Comparison of ENCODE assay signal across 9 cellular contexts in genomic region chr3:9715764-9716437, GRCh38. TPM values are rescaled to one million over a fixed set of nuclear protein-coding genes. Genes with fewer than 3 reads are reported as not detected.
DNase-seq lines count a peak whose midpoint lies in the region; ATAC-seq and TF ChIP-seq lines count a peak whose summit lies in the region.
"Had no signal": no experiment of that assay in that cellular context is flagged by ENCODE, and none has a peak within 500 bp of the region (broad histone marks: within the 10 kb centered on the region; RNA-seq: fewer than 3 reads in every experiment).

No MANE protein-coding gene starts in this region.

- peaks cover 8 to 12% of the 10 kb centered on the region in 2 donors for H3K4me1 ChIP-seq in duodenal mucosa (ENCODE audit: control insufficient read depth in 1 of 2, insufficient read depth in 2 of 2, low read length in 2 of 2)
- H3K4me1 ChIP-seq in mesenchymal stem cell (ENCODE audit: control insufficient read depth, insufficient read depth, low read depth, low read length) = peaks cover 1% of the 10 kb centered on the region
- H3K4me1 ChIP-seq in tibial nerve = peaks cover 0 to 17% (median 3%) of the 10 kb centered on the region in 4 donors
- H3K4me1 ChIP-seq: HAP-1 had no signal

- H2AFZ ChIP-seq in mesenchymal stem cell (ENCODE audit: low read depth, low read length) = no peak overlapping the region

- H3K9ac ChIP-seq in duodenal mucosa (ENCODE audit: low read depth in 1 of 2, low read length in 2 of 2) (peak overlapping the region; percentile 12 to 32), mesenchymal stem cell (ENCODE audit: low read length) (peak overlapping the region; percentile 48)

- H4K8ac ChIP-seq in mesenchymal stem cell (ENCODE audit: low read length) = no peak overlapping the region

- H3K18ac ChIP-seq in mesenchymal stem cell (ENCODE audit: low read depth in 1 of 2, low read length in 2 of 2) = peak overlapping the region in 1 of 2 experiments; percentile 19

- no peak overlapping the region for H3K4me2 ChIP-seq in mesenchymal stem cell (ENCODE audit: low read length, poor library complexity, severe bottlenecking)

- no peak overlapping the region for H2AK5ac ChIP-seq in mesenchymal stem cell (ENCODE audit: low read length, severe bottlenecking)

- H2BK12ac ChIP-seq in mesenchymal stem cell (ENCODE audit: low read length in 2 of 2) = no peak overlapping the region

- no peak overlapping the region for H3K14ac ChIP-seq in mesenchymal stem cell (ENCODE audit: low read length in 2 of 2)

- H3K4ac ChIP-seq in mesenchymal stem cell (ENCODE audit: low read depth in 1 of 2, low read length in 2 of 2) = no peak overlapping the region

- H3K27ac ChIP-seq in duodenal mucosa (ENCODE audit: low read depth, low read length) (no peak overlapping the region), mesenchymal stem cell (ENCODE audit: low read length, poor library complexity, severe bottlenecking) (no peak overlapping the region), tibial nerve (peak overlapping the region in 3 of 4 donors; percentile 13 to 89 (median 66))

- H3K9me3 ChIP-seq in duodenal mucosa (ENCODE audit: control insufficient read depth in 1 of 2, low read length in 2 of 2) (no peaks in the 10 kb centered on the region), mesenchymal stem cell (ENCODE audit: control insufficient read depth, low read length) (no peaks in the 10 kb centered on the region), tibial nerve (no peaks in the 10 kb centered on the region)
- H3K9me3 ChIP-seq: HAP-1 had no signal

- H3K36me3 ChIP-seq in duodenal mucosa (ENCODE audit: control insufficient read depth in 1 of 2, insufficient read depth in 2 of 2, low read length in 2 of 2) (no peaks in the 10 kb centered on the region), mesenchymal stem cell (ENCODE audit: control insufficient read depth in 1 of 2, insufficient read depth in 2 of 2, low read depth in 1 of 2, low read length in 2 of 2) (no peaks in the 10 kb centered on the region), tibial nerve (no peaks in the 10 kb centered on the region)
- H3K36me3 ChIP-seq: HAP-1 had no signal

- no peak overlapping the region for H4K91ac ChIP-seq in mesenchymal stem cell (ENCODE audit: low read length)

- peak in 1 of 2 donors; percentile 76 for TF ChIP-seq EP300 in tibial nerve (IDR thresholded peaks at IDR 0.05)

- H3K23ac ChIP-seq in mesenchymal stem cell (ENCODE audit: low read length in 2 of 2) = no peak overlapping the region

- WGBS in mesenchymal stem cell = 55% methylated on average over 6 of the region's 6 CpGs
- WGBS in tibial nerve, 2 donors = 28 to 34% methylated on average over 6 of the region's 6 CpGs

- no peak overlapping the region for H2BK120ac ChIP-seq in mesenchymal stem cell (ENCODE audit: low read depth, low read length)

- H3K4me3 ChIP-seq in duodenal mucosa (ENCODE audit: low read depth in 1 of 2, low read length in 2 of 2) (no peak overlapping the region), mesenchymal stem cell (ENCODE audit: insufficient read depth in 1 of 2, low read depth in 1 of 2, low read length in 2 of 2) (no peak overlapping the region), tibial nerve (no peak overlapping the region)
- H3K4me3 ChIP-seq: HAP-1 had no signal

- peak; percentile 48 to 81 (median 73) for TF ChIP-seq CTCF in tibial nerve (IDR thresholded peaks at IDR 0.05)

- H2BK5ac ChIP-seq in mesenchymal stem cell (ENCODE audit: low read depth, low read length, poor library complexity, severe bottlenecking) = no peak overlapping the region

- H3K27me3 ChIP-seq in duodenal mucosa (ENCODE audit: control insufficient read depth in 1 of 2, insufficient read depth in 2 of 2, low read length in 2 of 2) (no peaks in the 10 kb centered on the region), mesenchymal stem cell (ENCODE audit: control insufficient read depth in 1 of 2, insufficient read depth in 1 of 2, low read length in 2 of 2) (peaks cover 23 to 36% of the 10 kb centered on the region in 2 experiments), tibial nerve (no peaks in the 10 kb centered on the region)

- DNase-seq in AG08395 (ENCODE audit: low spot score) (peak; percentile 91), H4 (ENCODE audit: low spot score) (peak; percentile 87), mesenchymal stem cell (peak; percentile 87), tibial nerve (ENCODE audit: low spot score in 2 of 2) (peak; percentile 65 to 79), NAMALWA (ENCODE audit: low spot score) (no peak)

- H3K79me1 ChIP-seq in mesenchymal stem cell (replicated peaks; ENCODE audit: low read length, poor library complexity, severe bottlenecking) = no peaks in the 10 kb centered on the region

- peak; percentile 99 for ATAC-seq in SK-N-SH treated with all-trans-retinoic acid at 6 μM for 48 hours
- no peak for ATAC-seq in GM18870 (IDR thresholded peaks at IDR 0.05; ENCODE audit: unreplicated experiment)

- no peak for TF ChIP-seq POLR2A in tibial nerve (IDR thresholded peaks at IDR 0.05)

- H2BK15ac ChIP-seq in mesenchymal stem cell (ENCODE audit: low read depth, poor library complexity, severe bottlenecking) = no peak overlapping the region

TF ChIP-seq in SK-N-SH treated with all-trans-retinoic acid at 6 μM for 48 hours, 23 proteins besides CTCF, POLR2A, EP300 and RAD21 (continues in another document):
- TF ChIP-seq ARNTL (CRISPR knock-in tag; IDR thresholded peaks at IDR 0.05; ENCODE audit: borderline replicate concordance, low read depth) (no peak), ZC3H10 (CRISPR knock-in tag; IDR thresholded peaks at IDR 0.05) (no peak), PATZ1 (CRISPR knock-in tag; IDR thresholded peaks at IDR 0.05; ENCODE audit: borderline replicate concordance) (no peak), ZNF70 (CRISPR knock-in tag; IDR thresholded peaks at IDR 0.05) (no peak), ZFP30 (CRISPR knock-in tag; IDR thresholded peaks at IDR 0.05) (no peak), ZFP3 (CRISPR knock-in tag; IDR thresholded peaks at IDR 0.05) (no peak), SNAI2 (CRISPR knock-in tag; IDR thresholded peaks at IDR 0.05) (no peak), RARB (CRISPR knock-in tag; IDR thresholded peaks at IDR 0.05) (no peak), TSHZ2 (CRISPR knock-in tag; IDR thresholded peaks at IDR 0.05) (no peak), ISL1 (CRISPR knock-in tag; IDR thresholded peaks at IDR 0.05) (no peak)

RNA-seq across cellular contexts. Expression of gene CPNE9, which starts 12.3 kb away (rescaled TPM):
- total RNA-seq in H4 (2014; rRNA removed; shearing (Covaris generic)) = 0.31 TPM in 1 of 2 replicates, not detected in the other
- not detected for polyA plus RNA-seq in mesenchymal stem cell (2013, experiment 1 of 2)
- 0.03 TPM for polyA plus RNA-seq in mesenchymal stem cell (2013, experiment 2 of 2)
- not detected for total RNA-seq in tibial nerve

RNA-seq across cellular contexts. Expression of gene BRPF1, which starts 15.6 kb away (rescaled TPM):
- total RNA-seq in H4 (2014; rRNA removed; shearing (Covaris generic)) = 10.1 and 10.6 TPM in 2 replicates
- 7.8 TPM for polyA plus RNA-seq in mesenchymal stem cell (2013, experiment 1 of 2)
- 7.6 TPM for polyA plus RNA-seq in mesenchymal stem cell (2013, experiment 2 of 2)
- total RNA-seq in tibial nerve = 10 to 100 TPM; 18.0 to 21.0 (median 20.6) TPM

RNA-seq across cellular contexts. Expression of gene OGG1, which starts 33.9 kb away (rescaled TPM):
- total RNA-seq in H4 (2014; rRNA removed; shearing (Covaris generic)) = 12.9 and 13.0 TPM in 2 replicates
- polyA plus RNA-seq in mesenchymal stem cell (2013, experiment 1 of 2) = 26.5 TPM
- 25.0 TPM for polyA plus RNA-seq in mesenchymal stem cell (2013, experiment 2 of 2)
- 10 to 100 TPM; 26.8 to 54.9 (median 40.6) TPM for total RNA-seq in tibial nerve

RNA-seq across cellular contexts. Expression of gene CAMK1, which starts 53.8 kb away (rescaled TPM):
- total RNA-seq in H4 (2014; rRNA removed; shearing (Covaris generic)) = 4.9 and 16.6 TPM in 2 replicates
- 10.6 TPM for polyA plus RNA-seq in mesenchymal stem cell (2013, experiment 1 of 2)
- polyA plus RNA-seq in mesenchymal stem cell (2013, experiment 2 of 2) = 11.1 TPM
- 10 to 100 TPM; 60.3 to 94.8 (median 72.2) TPM for total RNA-seq in tibial nerve

Comparison
In these comparisons a context has a peak if more than half of its experiments do, and no peak if none do; other contexts are left out.
1. H3K27ac ChIP-seq: peak in tibial nerve (3 of 4); none in duodenal mucosa (single experiment) and mesenchymal stem cell (single experiment).